ENCODE assay signal across 9 cellular contexts in genomic region chr14:71372411-71372838, GRCh38. TPM values are rescaled to one million over a fixed set of nuclear protein-coding genes. Genes with fewer than 3 reads are reported as not detected.
DNase-seq lines count a peak whose midpoint lies in the region; ATAC-seq and TF ChIP-seq lines count a peak whose summit lies in the region.
"Had no signal": no experiment of that assay in that cellular context is flagged by ENCODE, and none has a peak within 500 bp of the region (broad histone marks: within the 10 kb centered on the region; RNA-seq: fewer than 3 reads in every experiment).

No MANE protein-coding gene starts in this region.

- H3K4me3 ChIP-seq in AG09309 (ENCODE audit: control insufficient read depth, low read depth, low read length) = no peak overlapping the region
- no peak overlapping the region for H3K4me3 ChIP-seq in IMR-90 (ENCODE audit: insufficient read depth, low read depth, low read length)
- no peak overlapping the region for H3K4me3 ChIP-seq in lung
- H3K4me3 ChIP-seq in gastrocnemius medialis = no peak overlapping the region

- no peak overlapping the region for H3K9ac ChIP-seq in IMR-90 (ENCODE audit: low read depth, low read length)

- H2AFZ ChIP-seq in IMR-90 (replicated peaks; ENCODE audit: low read length, poor library complexity) = no peak overlapping the region

- peaks cover 7% of the 10 kb centered on the region for H3K4me1 Mint-ChIP-seq in brain

- no peak overlapping the region for H2BK20ac ChIP-seq in IMR-90 (ENCODE audit: low read depth, low read length)

- no TSS peak for BruUV-seq in IMR-90 (replicated peaks; lab: Mats Ljungman, UMichigan)

- no peak overlapping the region for H2BK120ac ChIP-seq in IMR-90 (ENCODE audit: low read depth, low read length)

- DNase-seq in AG09309 (ENCODE audit: low read depth) (peak; percentile 68), IMR-90 (peak; percentile 88), lung (ENCODE audit: low spot score) (no peak), NCI-H1436 treated with DMSO at 0.1 percent for 48 hours (lab: John Stamatoyannopoulos, UW) (no peak), gastrocnemius medialis (no peak), NCI-H748 (lab: John Stamatoyannopoulos, UW; ENCODE audit: unreplicated experiment) (no peak)
- no peak for DNase-seq in stimulated activated CD4-positive, alpha-beta T cell treated with anti-CD3 and anti-CD28 coated beads, Interleukin-4, amount 100 ng/mL, for 4 hours

- CTCF ChIA-PET in IMR-90 (lab: Yijun Ruan, JAX) = interaction anchor here (0.8 kb wide), 1 partner anchor 465 kb away, joined by 3 read pairs; the partner anchor contains the start of gene PCNX1

- H4K5ac ChIP-seq in IMR-90 (ENCODE audit: low read depth, low read length) = no peak overlapping the region

- H2AK5ac ChIP-seq in IMR-90 (ENCODE audit: low read depth, low read length) = no peak overlapping the region

- peak overlapping the region in 3 of 5 experiments; percentile 0 to 31 (median 29) for H3K27ac Mint-ChIP-seq in brain

- H2BK5ac ChIP-seq in IMR-90 (ENCODE audit: low read depth, low read length, poor library complexity, severe bottlenecking) = peak overlapping the region; percentile 96

- H3K56ac ChIP-seq in IMR-90 (ENCODE audit: extremely low read depth, insufficient read depth, low read length) = no peak overlapping the region

- H3K36me3 ChIP-seq in IMR-90 (ENCODE audit: control insufficient read depth, insufficient read depth, low read length) = no peaks in the 10 kb centered on the region
- no peaks in the 10 kb centered on the region for H3K36me3 ChIP-seq in lung (ENCODE audit: control insufficient read depth in 2 of 2, insufficient read depth in 2 of 2, low read length in 2 of 2)
- no peaks in the 10 kb centered on the region for H3K36me3 ChIP-seq in gastrocnemius medialis

- peak; percentile 93 for ATAC-seq in IMR-90 (ENCODE audit: low read depth)
- ATAC-seq in lung (ENCODE audit: insufficient read depth, low FRiP score) = peak; percentile 82
- ATAC-seq in gastrocnemius medialis = no peak

- intact Hi-C loops in IMR-90 (cut with micrococcal nuclease) (loop anchor here (5.0 kb wide), 1 partner anchor 50 kb away; the partner anchor contains the start of gene SIPA1L1), gastrocnemius medialis (cut with DNase I; ENCODE audit: low total_unique reads) (no loop called here)

- no peak for TF ChIP-seq RAD21 in IMR-90 (IDR thresholded peaks at IDR 0.05; ENCODE audit: low read length)

- H3K4me2 ChIP-seq in IMR-90 (ENCODE audit: low read depth, low read length) = peak overlapping the region; percentile 74; the same call in 1 of the 2 replicates

- H4K20me1 ChIP-seq in IMR-90 (ENCODE audit: insufficient read depth, low read length) = no peaks in the 10 kb centered on the region; the same call in 1 of the 2 replicates

- H3K79me1 ChIP-seq in IMR-90 (ENCODE audit: low read depth in 1 of 2, low read length in 2 of 2) = peaks cover 8 to 30% of the 10 kb centered on the region in 2 experiments

- no CpG with 5 or more reads among the region's 4 CpGs for WGBS in IMR-90 (ENCODE audit: extremely low coverage in 2 of 2, insufficient read length in 1 of 2), 2 experiments
- WGBS in lung, 2 donors = 49 to 63% methylated on average over 4 of the region's 4 CpGs

- no peak for TF ChIP-seq CTCF in AG09309 (IDR thresholded peaks at IDR 0.05; ENCODE audit: control insufficient read depth, insufficient read depth, low read depth, low read length, missing control alignments)
- no peak for TF ChIP-seq CTCF in IMR-90 (conservative IDR thresholded peaks at IDR 0.05; ENCODE audit: low read depth, low read length)
- TF ChIP-seq CTCF in brain (conservative IDR thresholded peaks at IDR 0.05) = no peak
- no peak for TF ChIP-seq CTCF in lung (IDR thresholded peaks at IDR 0.05; ENCODE audit: control extremely low read depth, extremely low read depth)
- no peak for TF ChIP-seq CTCF in gastrocnemius medialis (IDR thresholded peaks at IDR 0.05 in 4 of 5, conservative IDR thresholded peaks at IDR 0.05 in 1 of 5)

- no peak for TF ChIP-seq POLR2A in IMR-90 (IDR thresholded peaks at IDR 0.05; ENCODE audit: low read depth, low read length)
- no peak for TF ChIP-seq POLR2A in gastrocnemius medialis (IDR thresholded peaks at IDR 0.05)

- no peak overlapping the region for H2AK9ac ChIP-seq in IMR-90 (replicated peaks; ENCODE audit: low read depth, low read length, poor library complexity)

- no peak overlapping the region for H3K4me3 Mint-ChIP-seq in brain

- H3K27me3 ChIP-seq in IMR-90 (ENCODE audit: control insufficient read depth, insufficient read depth, low read length) (no peaks in the 10 kb centered on the region), lung (ENCODE audit: control insufficient read depth, insufficient read depth) (no peaks in the 10 kb centered on the region), gastrocnemius medialis (no peaks in the 10 kb centered on the region)

- no peak overlapping the region for H4K91ac ChIP-seq in IMR-90 (ENCODE audit: insufficient read depth, low read depth, low read length)

- H3K27ac ChIP-seq in IMR-90 (ENCODE audit: insufficient read depth, low read length) (no peak overlapping the region), lung (ENCODE audit: low read depth in 1 of 2, low read length in 1 of 2) (no peak overlapping the region), gastrocnemius medialis (no peak overlapping the region)
- H3K27ac ChIP-seq: VCaP had no signal

- H3K9me1 ChIP-seq in IMR-90 (ENCODE audit: insufficient read depth, low read length) = no peaks in the 10 kb centered on the region

- POLR2A ChIA-PET in IMR-90 (lab: Charles Lee; ENCODE audit: unreplicated experiment) = no interaction called here

- no peaks in the 10 kb centered on the region for H3K4me1 ChIP-seq in IMR-90 (ENCODE audit: control insufficient read depth, insufficient read depth, low read length)
- H3K4me1 ChIP-seq in lung (ENCODE audit: control insufficient read depth in 2 of 2, insufficient read depth in 2 of 2, low read length in 2 of 2) = peaks cover 0 to 3% of the 10 kb centered on the region in 2 donors
- H3K4me1 ChIP-seq in gastrocnemius medialis = no peaks in the 10 kb centered on the region

- H3K18ac ChIP-seq in IMR-90 (ENCODE audit: low read depth, low read length) = no peak overlapping the region

- peaks cover 11% of the 10 kb centered on the region for H3K36me3 Mint-ChIP-seq in brain

- no peaks in the 10 kb centered on the region for H3K9me3 ChIP-seq in IMR-90 (ENCODE audit: control insufficient read depth, insufficient read depth, low read length)
- H3K9me3 ChIP-seq in lung (ENCODE audit: control insufficient read depth in 2 of 2, insufficient read depth in 1 of 2, low read length in 1 of 2) = no peaks in the 10 kb centered on the region
- H3K9me3 ChIP-seq in gastrocnemius medialis = no peaks in the 10 kb centered on the region

- no peak overlapping the region for H3K23ac ChIP-seq in IMR-90 (ENCODE audit: low read depth, low read length)

- in situ Hi-C loops in IMR-90 (cut with MboI; ENCODE audit: low sequenced_read_pairs) (no loop called here), gastrocnemius medialis (cut with MboI; ENCODE audit: low sequenced_read_pairs in 4 of 4) (no loop called here)

- no peak overlapping the region for H3K14ac ChIP-seq in IMR-90 (replicated peaks; ENCODE audit: low read depth, low read length)

- no peak overlapping the region; a peak in 1 of 4 replicates for H4K8ac ChIP-seq in IMR-90 (ENCODE audit: low read depth in 2 of 2, low read length in 2 of 2)

- no peak overlapping the region for H2BK15ac ChIP-seq in IMR-90 (ENCODE audit: low read depth, low read length)

- peaks cover 7 to 10% (median 9%) of the 10 kb centered on the region in 5 experiments for H3K9me3 Mint-ChIP-seq in brain

- H3K27me3 Mint-ChIP-seq in brain = no peaks in the 10 kb centered on the region

- no peak overlapping the region for H3K4ac ChIP-seq in IMR-90 (ENCODE audit: low read depth, low read length)

- dilution Hi-C loops in IMR-90 (cut with HindIII; ENCODE audit: low sequenced_read_pairs, unreplicated experiment) = no loop called here

TF ChIP-seq in IMR-90, 13 proteins besides CTCF, POLR2A, EP300 and RAD21:
- TF ChIP-seq SMC3 (IDR thresholded peaks at IDR 0.05; ENCODE audit: low read depth, low read length) = no peak
- TF ChIP-seq FOS (IDR thresholded peaks at IDR 0.05; ENCODE audit: low read depth, low read length) = 0 out of 2 replicates have a peak, but pooled peaks have one; percentile 10
- TF ChIP-seq CEBPB (IDR thresholded peaks at IDR 0.05; ENCODE audit: low read depth, low read length) = peak; percentile 66

RNA-seq across cellular contexts. Expression of gene SIPA1L1, which starts 52.1 kb away (rescaled TPM):
- total RNA-seq in IMR-90 (2012; rRNA removed) = 21.5 and 24.7 TPM in 2 replicates
- 23.9 and 24.5 TPM in 2 replicates for polyA plus RNA-seq in IMR-90 (2012; rRNA removed)
- 12.9 and 17.5 TPM in 2 replicates for polyA plus RNA-seq in IMR-90 (2012; cell fraction: cytosol; rRNA removed)
- polyA plus RNA-seq in IMR-90 (2012; cell fraction: nucleus; rRNA removed; ENCODE audit: low replicate concordance) = 67.8 and 91.1 TPM in 2 replicates
- 45.4 TPM for polyA plus RNA-seq in brain (ENCODE audit: insufficient read depth, low read depth, low replicate concordance)
- total RNA-seq in lung = 10 to 100 TPM; 45.2 to 54.9 TPM
- polyA plus RNA-seq in lung = 10 to 100 TPM; 19.7 to 21.9 TPM
- total RNA-seq in gastrocnemius medialis = 1 to 10 TPM; 1.9 to 3.4 (median 2.3) TPM

Comparison
In these comparisons a context has a peak if more than half of its experiments do, and no peak if none do; other contexts are left out.
1. DNase-seq: peak in AG09309 (single experiment) and IMR-90 (single experiment); none in lung (single experiment), NCI-H1436 treated with DMSO at 0.1 percent for 48 hours (single experiment), gastrocnemius medialis (0 of 2), stimulated activated CD4-positive, alpha-beta T cell treated with anti-CD3 and anti-CD28 coated beads, Interleukin-4, amount 100 ng/mL, for 4 hours (0 of 2) and NCI-H748 (single experiment).
2. ATAC-seq: peak in IMR-90 (single experiment) and lung (single experiment); none in gastrocnemius medialis (0 of 2).